In the genomic region with DNA sequence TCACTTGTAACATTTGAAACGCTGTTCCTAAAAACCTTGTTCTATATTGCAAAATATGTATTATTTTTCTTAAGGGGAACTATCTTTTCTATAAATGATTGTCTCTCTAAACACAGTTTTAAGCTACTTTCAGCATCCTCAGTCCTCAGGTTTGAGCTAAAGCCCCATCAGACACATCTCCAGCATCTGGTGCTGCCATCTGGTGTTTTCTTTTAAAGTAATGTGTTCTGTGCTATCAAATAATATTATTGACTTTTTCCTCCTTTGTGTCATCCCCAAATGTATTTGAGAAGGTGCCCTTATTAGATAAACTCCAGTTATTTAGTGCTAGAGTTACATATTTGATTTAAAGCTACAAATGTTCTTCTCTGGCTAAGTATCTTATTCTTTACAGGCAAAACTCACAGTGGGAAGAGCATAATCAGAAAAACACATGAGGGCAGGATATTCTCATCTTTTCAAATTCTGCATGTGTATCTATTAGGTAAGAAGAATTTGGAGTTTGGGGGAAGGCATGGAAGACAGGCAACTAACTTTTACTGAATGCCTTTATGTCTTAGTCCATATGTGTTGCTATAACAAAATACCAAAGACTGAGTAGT, we compare ENCODE assay signal across 9 cellular contexts. TPM values are rescaled to one million over a fixed set of nuclear protein-coding genes. Genes with fewer than 3 reads are reported as not detected.
DNase-seq lines count a peak whose midpoint lies in the region; ATAC-seq, FAIRE-seq and TF ChIP-seq lines count a peak whose summit lies in the region.
"Had no signal": no experiment of that assay in that cellular context is flagged by ENCODE, and none has a peak within 500 bp of the region (broad histone marks: within the 10 kb centered on the region; RNA-seq: fewer than 3 reads in every experiment).

No MANE protein-coding gene starts in this region.

- H3K36me3 ChIP-seq in left lung: no peaks in the 10 kb centered on the region

- H3K36me3 Mint-ChIP-seq in WTC11: no peaks in the 10 kb centered on the region
- H3K36me3 Mint-ChIP-seq: activated naive CD8-positive, alpha-beta T cell had no signal

- intact Hi-C loops in left lung (cut with DNase I): no loop called here

- POLR2A ChIA-PET in WTC11 (lab: Charles Lee): no interaction called here

- H3K4me1 Mint-ChIP-seq in WTC11: no peaks in the 10 kb centered on the region

- CTCF ChIA-PET in WTC11 (lab: Charles Lee): interaction anchor here (0.6 to 3.2 kb wide), 35 partner anchors 11 to 341 kb away, joined by 3 to 36 read pairs (median 5); partner anchors contain the start of genes LOX, SRFBP1 and ZNF474

- no peak overlapping the region for H3K4me3 Mint-ChIP-seq in WTC11
- H3K4me3 Mint-ChIP-seq: activated naive CD8-positive, alpha-beta T cell had no signal

- TF ChIP-seq CTCF in D721Med (IDR thresholded peaks at IDR 0.05; ENCODE audit: insufficient read depth, missing control alignments) (peak; percentile 54), WTC11 (IDR thresholded peaks at IDR 0.05) (no peak), left lung (IDR thresholded peaks at IDR 0.05) (peak in 1 of 2 donors; percentile 16)

- DNase-seq in D721Med (ENCODE audit: insufficient read length, low spot score) (peak; percentile 37), HT1080 (ENCODE audit: low read depth) (peak; percentile 52), WTC11 (ENCODE audit: low spot score) (no peak), left lung (no peak)
- no peak for DNase-seq in activated naive CD4-positive, alpha-beta T cell treated with anti-CD3 and anti-CD28 coated beads, Interleukin-2, amount 50 U/mL, for 16 hours

- no peaks in the 10 kb centered on the region for H3K27me3 Mint-ChIP-seq in WTC11 (ENCODE audit: low read depth)
- H3K27me3 Mint-ChIP-seq: activated naive CD8-positive, alpha-beta T cell had no signal

- ATAC-seq in WTC11: peak; percentile 69
- ATAC-seq in left lung: peak; percentile 35
- no peak for ATAC-seq in HG03159 (IDR thresholded peaks at IDR 0.05; ENCODE audit: unreplicated experiment)
- ATAC-seq in HG03520 (IDR thresholded peaks at IDR 0.05; ENCODE audit: unreplicated experiment): no peak
- ATAC-seq in activated CD4-positive, CD25-positive, alpha-beta regulatory T cell treated with anti-CD3 and anti-CD28 coated beads, Interleukin-2, amount 50 U/mL, for 24 hours: no peak

- H3K9me3 ChIP-seq in left lung: no peaks in the 10 kb centered on the region

- no peak overlapping the region for H3K27ac ChIP-seq in left lung

- H3K27ac Mint-ChIP-seq in WTC11: no peak overlapping the region
- H3K27ac Mint-ChIP-seq: activated naive CD8-positive, alpha-beta T cell had no signal

- H3K4me1 ChIP-seq in left lung: no peaks in the 10 kb centered on the region

- no peaks in the 10 kb centered on the region for H3K27me3 ChIP-seq in left lung

- H3K9me3 Mint-ChIP-seq in WTC11: peaks cover 4% of the 10 kb centered on the region

- FAIRE-seq in D721Med (lab: Jason Lieb, UNC): peak; percentile 85

- no peak overlapping the region for H3K4me3 ChIP-seq in left lung

TF ChIP-seq in WTC11, 78 proteins besides CTCF, POLR2A, EP300 and RAD21:
- TF ChIP-seq, protein P1, sequence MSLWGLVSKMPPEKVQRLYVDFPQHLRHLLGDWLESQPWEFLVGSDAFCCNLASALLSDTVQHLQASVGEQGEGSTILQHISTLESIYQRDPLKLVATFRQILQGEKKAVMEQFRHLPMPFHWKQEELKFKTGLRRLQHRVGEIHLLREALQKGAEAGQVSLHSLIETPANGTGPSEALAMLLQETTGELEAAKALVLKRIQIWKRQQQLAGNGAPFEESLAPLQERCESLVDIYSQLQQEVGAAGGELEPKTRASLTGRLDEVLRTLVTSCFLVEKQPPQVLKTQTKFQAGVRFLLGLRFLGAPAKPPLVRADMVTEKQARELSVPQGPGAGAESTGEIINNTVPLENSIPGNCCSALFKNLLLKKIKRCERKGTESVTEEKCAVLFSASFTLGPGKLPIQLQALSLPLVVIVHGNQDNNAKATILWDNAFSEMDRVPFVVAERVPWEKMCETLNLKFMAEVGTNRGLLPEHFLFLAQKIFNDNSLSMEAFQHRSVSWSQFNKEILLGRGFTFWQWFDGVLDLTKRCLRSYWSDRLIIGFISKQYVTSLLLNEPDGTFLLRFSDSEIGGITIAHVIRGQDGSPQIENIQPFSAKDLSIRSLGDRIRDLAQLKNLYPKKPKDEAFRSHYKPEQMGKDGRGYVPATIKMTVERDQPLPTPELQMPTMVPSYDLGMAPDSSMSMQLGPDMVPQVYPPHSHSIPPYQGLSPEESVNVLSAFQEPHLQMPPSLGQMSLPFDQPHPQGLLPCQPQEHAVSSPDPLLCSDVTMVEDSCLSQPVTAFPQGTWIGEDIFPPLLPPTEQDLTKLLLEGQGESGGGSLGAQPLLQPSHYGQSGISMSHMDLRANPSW (CRISPR knock-in tag; conservative IDR thresholded peaks at IDR 0.05; ENCODE audit: low read depth): no peak
- no peak for TF ChIP-seq JAZF1 (CRISPR knock-in tag; IDR thresholded peaks at IDR 0.05)
- TF ChIP-seq ETV6 (CRISPR knock-in tag; IDR thresholded peaks at IDR 0.05): no peak
- no peak for TF ChIP-seq PREB (CRISPR knock-in tag; IDR thresholded peaks at IDR 0.05; ENCODE audit: borderline replicate concordance)
- TF ChIP-seq, protein P2, sequence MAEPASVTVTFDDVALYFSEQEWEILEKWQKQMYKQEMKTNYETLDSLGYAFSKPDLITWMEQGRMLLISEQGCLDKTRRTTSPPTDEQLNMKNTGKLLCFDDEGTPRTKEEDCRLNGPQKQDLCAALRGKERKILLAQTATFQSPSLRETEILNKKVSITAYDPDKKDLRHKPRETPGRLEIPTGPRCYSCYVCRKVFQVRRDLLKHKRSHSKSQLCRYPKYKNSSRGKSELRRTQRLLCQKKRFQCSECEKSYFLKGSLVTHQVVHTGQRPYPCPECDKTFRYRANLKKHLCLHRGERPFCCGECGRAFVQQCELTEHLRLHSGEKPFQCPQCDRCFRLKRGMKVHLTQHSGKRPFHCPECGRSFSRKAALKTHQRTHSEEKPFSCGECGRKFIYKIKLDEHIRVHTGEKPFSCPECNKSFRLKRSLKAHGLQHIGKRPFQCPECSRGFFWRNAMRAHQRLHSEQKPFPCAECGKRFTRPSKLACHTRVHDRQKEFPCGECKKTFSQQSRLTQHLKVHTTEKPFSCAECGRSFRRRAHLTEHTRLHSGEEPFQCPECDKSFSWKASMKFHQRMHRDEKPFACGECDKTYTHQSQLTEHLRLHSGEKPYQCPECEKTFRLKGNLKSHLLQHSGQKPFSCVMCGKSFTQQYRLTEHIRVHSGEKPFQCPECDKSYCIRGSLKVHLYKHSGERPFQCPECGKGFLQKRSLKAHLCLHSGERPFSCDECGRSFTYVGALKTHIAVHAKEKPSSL (CRISPR knock-in tag; conservative IDR thresholded peaks at IDR 0.05): no peak
- no peak for TF ChIP-seq OVOL2 (CRISPR knock-in tag; IDR thresholded peaks at IDR 0.05; ENCODE audit: borderline replicate concordance)
- no peak for TF ChIP-seq RORB (CRISPR knock-in tag; IDR thresholded peaks at IDR 0.05)
- no peak for TF ChIP-seq RELA (CRISPR knock-in tag; IDR thresholded peaks at IDR 0.05; ENCODE audit: borderline replicate concordance)
- TF ChIP-seq ARID4B (CRISPR knock-in tag; IDR thresholded peaks at IDR 0.05; ENCODE audit: borderline replicate concordance): no peak

RNA-seq across cellular contexts. Expression of gene ZNF474, which starts 27.5 kb away (rescaled TPM):
- 0.08 TPM in 1 of 2 replicates, not detected in the other for total RNA-seq in HT1080 (2014; rRNA removed; shearing (Covaris generic))
- polyA plus RNA-seq in HT1080 (2015; cell fraction: cytosol; rRNA removed): 0.07 and 0.28 TPM in 2 replicates
- polyA plus RNA-seq in HT1080 (2015; cell fraction: nucleus; rRNA removed): 0.06 and 0.60 TPM in 2 replicates
- total RNA-seq in WTC11 (2021) (not detected in 3 replicates), left lung (1 to 10 TPM in 1 of 2 donors, not detected in 1; 2.0 TPM)

Comparison
In these comparisons a context has a peak if more than half of its experiments do, and no peak if none do; other contexts are left out.
1. DNase-seq: peak in D721Med (single experiment) and HT1080 (single experiment); none in WTC11 (single experiment), left lung (0 of 2) and activated naive CD4-positive, alpha-beta T cell treated with anti-CD3 and anti-CD28 coated beads, Interleukin-2, amount 50 U/mL, for 16 hours (single experiment).
2. ATAC-seq: peak in WTC11 (single experiment) and left lung (single experiment); none in HG03159 (single experiment), HG03520 (single experiment) and activated CD4-positive, CD25-positive, alpha-beta regulatory T cell treated with anti-CD3 and anti-CD28 coated beads, Interleukin-2, amount 50 U/mL, for 24 hours (0 of 2).